ENCODE assay signal across 30 cellular contexts in the genomic region with DNA sequence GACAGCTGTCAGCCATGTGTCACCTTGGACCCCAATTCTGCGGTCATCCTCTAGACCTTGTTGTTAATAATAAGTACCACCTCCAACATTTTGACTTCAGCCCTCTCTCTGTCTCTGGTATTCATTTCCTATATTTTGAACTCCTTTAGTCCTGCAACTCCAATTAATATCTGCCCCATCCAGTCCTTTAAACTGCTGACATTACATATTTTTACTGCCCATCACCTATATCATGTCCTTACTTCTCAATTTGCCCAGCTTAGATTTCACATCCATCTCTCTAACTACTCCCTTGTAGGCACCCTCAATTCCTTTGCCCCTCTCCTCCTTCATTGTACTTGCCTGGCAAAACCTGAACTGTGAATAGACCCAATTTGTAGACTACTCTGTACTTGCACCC.
"Had no signal": no experiment of that assay in that cellular context is flagged by ENCODE, and none has a peak within 500 bp of the region (broad histone marks: within the 10 kb centered on the region; RNA-seq: fewer than 3 reads in every experiment).

No MANE protein-coding gene starts in this region.

- H3K79me2 ChIP-seq: parathyroid adenoma had no signal

- H3K9ac ChIP-seq: neural progenitor cell, parathyroid adenoma had no signal

- H3K36me3 ChIP-seq: neural progenitor cell, ovary, spleen, stomach, thoracic aorta, thyroid gland, tibial nerve, upper lobe of left lung, vagina had no signal

- DNase-seq: natural killer cell; occipital lobe; ovary; posterior cingulate gyrus; psoas muscle; right cardiac atrium; spleen; stimulated activated CD4-positive, alpha-beta T cell treated with anti-CD3 and anti-CD28 coated beads, Interleukin-12 subunit alpha, Interleukin-12 subunit beta, amount 100 ng/mL, for 4 hours; stimulated activated CD4-positive, alpha-beta T cell treated with anti-CD3 and anti-CD28 coated beads, Interleukin-1b, Interleukin-23, amount 100 ng/mL, for 48 hours; stimulated activated CD4-positive, alpha-beta T cell treated with anti-CD3 and anti-CD28 coated beads, Interleukin-4, amount 100 ng/mL, for 1 hour; stimulated activated CD4-positive, alpha-beta T cell treated with anti-CD3 and anti-CD28 coated beads, Interleukin-4, amount 100 ng/mL, for 4 hours; stimulated activated CD8-positive, alpha-beta memory T cell treated with anti-CD3 and anti-CD28 coated beads, Interleukin-4, amount 100 ng/mL, for 48 hours; stimulated activated naive B cell treated with anti-CD40 and anti-IgM and Interleukin-4, amounts not matched to agents 10 μg/mL and 1 μg/mL and 100 μg/mL, for 72 hours; stimulated activated naive CD4-positive, alpha-beta T cell treated with Interleukin-2 at 50 U/mL for 16 hours; stomach; thyroid gland; trophoblast cell had no signal

- H3K27ac ChIP-seq: neural progenitor cell, ovary, parathyroid adenoma, psoas muscle, skin epidermis, spleen, stomach, thoracic aorta, thyroid gland, tibial nerve, upper lobe of left lung, vagina had no signal

- H3K9me3 ChIP-seq: ovary, psoas muscle, spleen, stomach, thoracic aorta, thyroid gland, tibial nerve, upper lobe of left lung, vagina had no signal

- H3K4me1 ChIP-seq: parathyroid adenoma, psoas muscle, stomach, thyroid gland, tibial nerve, upper lobe of left lung, vagina had no signal

- H3K36me3 Mint-ChIP-seq: natural killer cell; neural progenitor cell; stimulated activated naive B cell treated with anti-CD40 and anti-IgM and Interleukin-4, amounts not matched to agents 10 μg/mL and 1 μg/mL and 100 μg/mL, for 72 hours had no signal

- H3K4me3 Mint-ChIP-seq: natural killer cell; nephron; neural progenitor cell; stimulated activated naive B cell treated with anti-CD40 and anti-IgM and Interleukin-4, amounts not matched to agents 10 μg/mL and 1 μg/mL and 100 μg/mL, for 72 hours; stimulated activated naive CD8-positive, alpha-beta T cell treated with anti-CD3 and anti-CD28 coated beads, Interleukin-15, Interleukin-2, amounts not matched to agents 100 ng/mL and 50 ng/mL, for 24 hours had no signal

- H3K27me3 ChIP-seq: neural progenitor cell, ovary, stomach, thyroid gland, tibial nerve, upper lobe of left lung, vagina had no signal

- H3K4me1 Mint-ChIP-seq: natural killer cell; nephron; neural progenitor cell; stimulated activated naive B cell treated with anti-CD40 and anti-IgM and Interleukin-4, amounts not matched to agents 10 μg/mL and 1 μg/mL and 100 μg/mL, for 72 hours had no signal

- FAIRE-seq: urothelium cell line had no signal

- H3K9me3 Mint-ChIP-seq: natural killer cell; nephron; neural progenitor cell; stimulated activated naive CD8-positive, alpha-beta T cell treated with anti-CD3 and anti-CD28 coated beads, Interleukin-15, Interleukin-2, amounts not matched to agents 100 ng/mL and 50 ng/mL, for 24 hours had no signal

- H2AFZ ChIP-seq: neural progenitor cell, parathyroid adenoma had no signal

- H3K4me3 ChIP-seq: neural progenitor cell, ovary, psoas muscle, skin epidermis, smooth muscle cell, spleen, stomach, thoracic aorta, thyroid gland, tibial nerve, upper lobe of left lung, vagina had no signal

- H3K27ac Mint-ChIP-seq: natural killer cell; nephron; neural progenitor cell; progenitor cell of endocrine pancreas; stimulated activated naive B cell treated with anti-CD40 and anti-IgM and Interleukin-4, amounts not matched to agents 10 μg/mL and 1 μg/mL and 100 μg/mL, for 72 hours; stimulated activated naive CD8-positive, alpha-beta T cell treated with anti-CD3 and anti-CD28 coated beads, Interleukin-15, Interleukin-2, amounts not matched to agents 100 ng/mL and 50 ng/mL, for 24 hours had no signal

- H3K4me2 ChIP-seq: neural progenitor cell, smooth muscle cell had no signal

- ATAC-seq: natural killer cell, psoas muscle, right cardiac atrium, sciatic nerve had no signal
